ENCODE assay signal across 10 cellular contexts in genomic region chr15:31308185-31308639, GRCh38. TPM values are rescaled to one million over a fixed set of nuclear protein-coding genes. Genes with fewer than 3 reads are reported as not detected.
DNase-seq lines count a peak whose midpoint lies in the region; ATAC-seq and TF ChIP-seq lines count a peak whose summit lies in the region.
"Had no signal": no experiment of that assay in that cellular context is flagged by ENCODE, and none has a peak within 500 bp of the region (broad histone marks: within the 10 kb centered on the region; RNA-seq: fewer than 3 reads in every experiment).

No MANE protein-coding gene starts in this region.

- WGBS in psoas muscle, 3 donors, result 88 to 92% (median 90%) methylated on average over 5 of the region's 5 CpGs

- no peak for TF ChIP-seq CTCF in psoas muscle (IDR thresholded peaks at IDR 0.05)

- no peak overlapping the region for H3K4me3 ChIP-seq in psoas muscle
- H3K4me3 ChIP-seq: ascending aorta had no signal

- H3K27me3 Mint-ChIP-seq in activated CD8-positive, alpha-beta T cell treated with anti-CD3 and anti-CD28 coated beads, Interleukin-2, amount 10 ng/mL, durations not matched to agents 7 days and 5 days (ENCODE audit: low read depth), result peaks cover 7% of the 10 kb centered on the region
- no peaks in the 10 kb centered on the region for H3K27me3 Mint-ChIP-seq in stimulated activated memory B cell treated with anti-CD40 and anti-IgM and Interleukin-4, amounts not matched to agents 10 μg/mL and 1 μg/mL and 100 μg/mL, for 72 hours

- POLR2A ChIA-PET in activated CD8-positive, alpha-beta T cell treated with anti-CD3 and anti-CD28 coated beads, Interleukin-2, amount 10 ng/mL, durations not matched to agents 7 days and 5 days (lab: Charles Lee), result interaction anchor here (1.1 kb wide), 1 partner anchor 18 kb away, joined by 6 read pairs; no protein-coding TSS in a partner anchor

- no peaks in the 10 kb centered on the region for H3K9me3 ChIP-seq in psoas muscle

- CTCF ChIA-PET in activated CD8-positive, alpha-beta T cell treated with anti-CD3 and anti-CD28 coated beads, Interleukin-2, amount 10 ng/mL, durations not matched to agents 7 days and 5 days (lab: Charles Lee), result interaction anchor here (0.9 to 1.7 kb wide), 3 partner anchors 12 to 93 kb away, joined by 3 to 7 read pairs (median 4); no protein-coding TSS in a partner anchor

- peaks cover 3% of the 10 kb centered on the region for H3K9me3 Mint-ChIP-seq in activated CD8-positive, alpha-beta T cell treated with anti-CD3 and anti-CD28 coated beads, Interleukin-2, amount 10 ng/mL, durations not matched to agents 7 days and 5 days (ENCODE audit: insufficient read depth)
- no peaks in the 10 kb centered on the region for H3K9me3 Mint-ChIP-seq in stimulated activated memory B cell treated with anti-CD40 and anti-IgM and Interleukin-4, amounts not matched to agents 10 μg/mL and 1 μg/mL and 100 μg/mL, for 72 hours

- peak overlapping the region; percentile 35 for H3K27ac Mint-ChIP-seq in activated CD8-positive, alpha-beta T cell treated with anti-CD3 and anti-CD28 coated beads, Interleukin-2, amount 10 ng/mL, durations not matched to agents 7 days and 5 days
- H3K27ac Mint-ChIP-seq in stimulated activated memory B cell treated with anti-CD40 and anti-IgM and Interleukin-4, amounts not matched to agents 10 μg/mL and 1 μg/mL and 100 μg/mL, for 72 hours, result peak overlapping the region; percentile 43

- intact Hi-C loops in psoas muscle (cut with DNase I), result loop anchor here in 1 of 2 donors (5.0 kb wide), 1 partner anchor 101 kb away; no protein-coding TSS in a partner anchor

- no peaks in the 10 kb centered on the region for H3K4me1 ChIP-seq in psoas muscle
- H3K4me1 ChIP-seq: ascending aorta had no signal

- H3K4me3 Mint-ChIP-seq in activated CD8-positive, alpha-beta T cell treated with anti-CD3 and anti-CD28 coated beads, Interleukin-2, amount 10 ng/mL, durations not matched to agents 7 days and 5 days, result no peak overlapping the region
- H3K4me3 Mint-ChIP-seq in stimulated activated memory B cell treated with anti-CD40 and anti-IgM and Interleukin-4, amounts not matched to agents 10 μg/mL and 1 μg/mL and 100 μg/mL, for 72 hours, result no peak overlapping the region

- DNase-seq in NCI-H82 (lab: John Stamatoyannopoulos, UW) (peak; percentile 26), NCI-H82 treated with DMSO at 0.1 percent for 48 hours (lab: John Stamatoyannopoulos, UW; ENCODE audit: unreplicated experiment) (no peak), RPMI8226 (no peak), psoas muscle (no peak), NCI-H2029 treated with DMSO at 0.1 percent for 48 hours (lab: John Stamatoyannopoulos, UW) (no peak)
- DNase-seq in activated CD8-positive, alpha-beta T cell treated with anti-CD3 and anti-CD28 coated beads, Interleukin-2, amount 10 ng/mL, durations not matched to agents 7 days and 5 days, result peak; percentile 44

- H3K27me3 ChIP-seq in psoas muscle (ENCODE audit: insufficient read depth in 3 of 3, low read length in 2 of 3), result peaks cover 0 to 12% (median 3%) of the 10 kb centered on the region in 3 donors
- H3K27me3 ChIP-seq: ascending aorta had no signal

- H3K4me1 Mint-ChIP-seq in activated CD8-positive, alpha-beta T cell treated with anti-CD3 and anti-CD28 coated beads, Interleukin-2, amount 10 ng/mL, durations not matched to agents 7 days and 5 days (ENCODE audit: low read depth), result peaks cover 41% of the 10 kb centered on the region
- H3K4me1 Mint-ChIP-seq in stimulated activated memory B cell treated with anti-CD40 and anti-IgM and Interleukin-4, amounts not matched to agents 10 μg/mL and 1 μg/mL and 100 μg/mL, for 72 hours, result peaks cover 30% of the 10 kb centered on the region

- no peaks in the 10 kb centered on the region for H3K36me3 ChIP-seq in psoas muscle (ENCODE audit: insufficient read depth in 1 of 2, low read depth in 1 of 2)
- H3K36me3 ChIP-seq: ascending aorta had no signal

- no peaks in the 10 kb centered on the region for H3K36me3 Mint-ChIP-seq in activated CD8-positive, alpha-beta T cell treated with anti-CD3 and anti-CD28 coated beads, Interleukin-2, amount 10 ng/mL, durations not matched to agents 7 days and 5 days (ENCODE audit: low read depth)
- no peaks in the 10 kb centered on the region for H3K36me3 Mint-ChIP-seq in stimulated activated memory B cell treated with anti-CD40 and anti-IgM and Interleukin-4, amounts not matched to agents 10 μg/mL and 1 μg/mL and 100 μg/mL, for 72 hours

- ATAC-seq in HG02759 (IDR thresholded peaks at IDR 0.05; ENCODE audit: unreplicated experiment) (peak; percentile 73), psoas muscle (no peak)
- ATAC-seq in activated CD8-positive, alpha-beta T cell treated with anti-CD3 and anti-CD28 coated beads, Interleukin-2, amount 10 ng/mL, durations not matched to agents 7 days and 5 days, result peak; percentile 28
- ATAC-seq in stimulated activated memory B cell treated with anti-CD40 and anti-IgM and Interleukin-4, amounts not matched to agents 10 μg/mL and 1 μg/mL and 100 μg/mL, for 72 hours, result peak; percentile 70
- ATAC-seq: HCT116 had no signal

- H3K27ac ChIP-seq in psoas muscle, result no peak overlapping the region
- H3K27ac ChIP-seq: ascending aorta had no signal

RNA-seq across cellular contexts. Expression of gene KLF13, which starts 18.4 kb away (rescaled TPM):
- total RNA-seq in activated CD8-positive, alpha-beta T cell treated with anti-CD3 and anti-CD28 coated beads, Interleukin-2, amount 10 ng/mL, durations not matched to agents 7 days and 5 days, result 100 to 1,000 TPM; 214 to 215 TPM
- 10 to 100 TPM; 11.9 to 45.6 (median 25.2) TPM for total RNA-seq in psoas muscle
- 10 to 100 TPM; 14.5 to 29.0 (median 20.4) TPM for polyA plus RNA-seq in psoas muscle

Comparison
In these comparisons a context has a peak if more than half of its experiments do, and no peak if none do; other contexts are left out.
1. DNase-seq: peak in NCI-H82 (single experiment) and activated CD8-positive, alpha-beta T cell treated with anti-CD3 and anti-CD28 coated beads, Interleukin-2, amount 10 ng/mL, durations not matched to agents 7 days and 5 days (single experiment); none in NCI-H82 treated with DMSO at 0.1 percent for 48 hours (single experiment), RPMI8226 (single experiment), psoas muscle (0 of 2) and NCI-H2029 treated with DMSO at 0.1 percent for 48 hours (single experiment).
2. ATAC-seq: peak in HG02759 (single experiment), activated CD8-positive, alpha-beta T cell treated with anti-CD3 and anti-CD28 coated beads, Interleukin-2, amount 10 ng/mL, durations not matched to agents 7 days and 5 days (single experiment) and stimulated activated memory B cell treated with anti-CD40 and anti-IgM and Interleukin-4, amounts not matched to agents 10 μg/mL and 1 μg/mL and 100 μg/mL, for 72 hours (single experiment); none in psoas muscle (0 of 4).
3. RNA of gene KLF13, which starts 18.4 kb away (total RNA-seq): 214 to 215 TPM in activated CD8-positive, alpha-beta T cell treated with anti-CD3 and anti-CD28 coated beads, Interleukin-2, amount 10 ng/mL, durations not matched to agents 7 days and 5 days; 11.9 to 45.6 TPM in psoas muscle; every median in the first group is over 4 times any median in the second.